ENCODE assay signal across 1 cellular context in genomic region chr20:33209789-33210188, GRCh38.
TF ChIP-seq lines count a peak whose summit lies in the region.

No MANE protein-coding gene starts in this region.

TF ChIP-seq in HepG2, 621 proteins besides CTCF, POLR2A, EP300 and RAD21 (continued from another document and continues in another):
- TF ChIP-seq PBX3 (CRISPR knock-in tag; IDR thresholded peaks at IDR 0.05; ENCODE audit: borderline replicate concordance) (peak; percentile 87; the same call in 1 of the 2 replicates), ZC3H13 (CRISPR knock-in tag; IDR thresholded peaks at IDR 0.05) (peak; percentile 94), ZNF501 (CRISPR knock-in tag; IDR thresholded peaks at IDR 0.05) (peak; percentile 54), ZFP36L2 (CRISPR knock-in tag; IDR thresholded peaks at IDR 0.05) (peak; percentile 98), THYN1 (CRISPR knock-in tag; IDR thresholded peaks at IDR 0.05; ENCODE audit: borderline replicate concordance, low read depth) (no peak), ZNF607 (CRISPR knock-in tag; IDR thresholded peaks at IDR 0.05; ENCODE audit: borderline replicate concordance) (peak; percentile 97), NAIF1 (CRISPR knock-in tag; IDR thresholded peaks at IDR 0.05; ENCODE audit: borderline replicate concordance) (peak; percentile 59; the same call in 1 of the 2 replicates), RFX5 (IDR thresholded peaks at IDR 0.05; ENCODE audit: low read depth, low read length) (no peak), ZBTB2 (CRISPR knock-in tag; IDR thresholded peaks at IDR 0.05; ENCODE audit: low read depth) (peak; percentile 79), RCOR2 (CRISPR knock-in tag; IDR thresholded peaks at IDR 0.05) (peak; percentile 56; the same call in 1 of the 2 replicates), ZNF816 (CRISPR knock-in tag; IDR thresholded peaks at IDR 0.05; ENCODE audit: borderline replicate concordance) (peak; percentile 71; the same call in 1 of the 2 replicates), ESRRA (CRISPR knock-in tag; IDR thresholded peaks at IDR 0.05; ENCODE audit: low read depth) (no peak), POLR2AphosphoS2 (IDR thresholded peaks at IDR 0.05; ENCODE audit: low read depth, low read length) (no peak), KDM6A (CRISPR knock-in tag; IDR thresholded peaks at IDR 0.05; ENCODE audit: low read depth) (peak; percentile 53; the same call in 1 of the 2 replicates), ZNF747 (CRISPR knock-in tag; IDR thresholded peaks at IDR 0.05; ENCODE audit: borderline replicate concordance) (no peak; the same call in 1 of the 2 replicates), KDM4B (CRISPR knock-in tag; IDR thresholded peaks at IDR 0.05) (peak; percentile 99), ZNF136 (CRISPR knock-in tag; IDR thresholded peaks at IDR 0.05; ENCODE audit: low read depth) (no peak), HMGA1 (CRISPR knock-in tag; conservative IDR thresholded peaks at IDR 0.05) (no peak), GLMP (CRISPR knock-in tag; IDR thresholded peaks at IDR 0.05; ENCODE audit: borderline replicate concordance) (no peak), ZBTB46 (CRISPR knock-in tag; IDR thresholded peaks at IDR 0.05; ENCODE audit: borderline replicate concordance) (no peak), FOXO4 (CRISPR knock-in tag; conservative IDR thresholded peaks at IDR 0.05) (peak; percentile 97; the same call in 1 of the 2 replicates), SMC3 (IDR thresholded peaks at IDR 0.05; ENCODE audit: low read length) (no peak), ATF7 (IDR thresholded peaks at IDR 0.05) (no peak), ATF7 (CRISPR knock-in tag; IDR thresholded peaks at IDR 0.05) (no peak), ZNF362 (CRISPR knock-in tag; IDR thresholded peaks at IDR 0.05; ENCODE audit: borderline replicate concordance) (0 out of 2 replicates have a peak, but pooled peaks have one; percentile 39), ZNF235 (CRISPR knock-in tag; IDR thresholded peaks at IDR 0.05; ENCODE audit: borderline replicate concordance) (peak; percentile 81; the same call in 1 of the 2 replicates), TP53 (CRISPR knock-in tag; conservative IDR thresholded peaks at IDR 0.05) (no peak), ZNF776 (CRISPR knock-in tag; IDR thresholded peaks at IDR 0.05) (no peak), ZNF598 (CRISPR knock-in tag; IDR thresholded peaks at IDR 0.05; ENCODE audit: borderline replicate concordance) (peak; percentile 84; the same call in 1 of the 2 replicates), SNRNP70 (IDR thresholded peaks at IDR 0.05; ENCODE audit: low read depth, low read length) (no peak), ZBTB21 (CRISPR knock-in tag; IDR thresholded peaks at IDR 0.05) (peak; percentile 82; the same call in 1 of the 2 replicates), ZNF709 (CRISPR knock-in tag; IDR thresholded peaks at IDR 0.05) (peak; percentile 91), ZFP1 (CRISPR knock-in tag; IDR thresholded peaks at IDR 0.05) (peak; percentile 91; the same call in 1 of the 2 replicates), BATF2 (CRISPR knock-in tag; IDR thresholded peaks at IDR 0.05) (peak; percentile 95), ZFYVE20 (CRISPR knock-in tag; IDR thresholded peaks at IDR 0.05; ENCODE audit: borderline replicate concordance, low read depth) (peak; percentile 91; the same call in 1 of the 2 replicates), RARG (CRISPR knock-in tag; IDR thresholded peaks at IDR 0.05; ENCODE audit: low read depth) (0 out of 2 replicates have a peak, but pooled peaks have one; percentile 63), ZKSCAN1 (IDR thresholded peaks at IDR 0.05; ENCODE audit: low read length) (no peak), ZNF24 (IDR thresholded peaks at IDR 0.05) (no peak), YEATS2 (CRISPR knock-in tag; IDR thresholded peaks at IDR 0.05; ENCODE audit: borderline replicate concordance) (peak; percentile 89), ZNF710 (CRISPR knock-in tag; IDR thresholded peaks at IDR 0.05; ENCODE audit: borderline replicate concordance) (0 out of 2 replicates have a peak, but pooled peaks have one; percentile 68), BCL3 (CRISPR knock-in tag; IDR thresholded peaks at IDR 0.05) (peak; percentile 85; the same call in 1 of the 2 replicates), ATF1 (CRISPR knock-in tag; IDR thresholded peaks at IDR 0.05) (no peak), MTA1 (CRISPR knock-in tag; IDR thresholded peaks at IDR 0.05; ENCODE audit: borderline replicate concordance) (no peak), ZNF570 (CRISPR knock-in tag; IDR thresholded peaks at IDR 0.05; ENCODE audit: borderline replicate concordance) (no peak; the same call in 1 of the 2 replicates), HIVEP1 (CRISPR knock-in tag; IDR thresholded peaks at IDR 0.05) (0 out of 2 replicates have a peak, but pooled peaks have one; percentile 38), NFAT5 (CRISPR knock-in tag; IDR thresholded peaks at IDR 0.05) (peak; percentile 97), SAFB2 (CRISPR knock-in tag; IDR thresholded peaks at IDR 0.05; ENCODE audit: borderline replicate concordance, low read depth) (peak; percentile 83; the same call in 1 of the 2 replicates), ZNF333 (CRISPR knock-in tag; IDR thresholded peaks at IDR 0.05; ENCODE audit: borderline replicate concordance) (peak; percentile 59; the same call in 1 of the 2 replicates)
